In genomic region chr21:32624726-32625125, GRCh38 we compare ENCODE assay signal across 11 cellular contexts. TPM values are rescaled to one million over a fixed set of nuclear protein-coding genes. Genes with fewer than 3 reads are reported as not detected.
DNase-seq lines count a peak whose midpoint lies in the region; ATAC-seq and TF ChIP-seq lines count a peak whose summit lies in the region.
"Had no signal": no experiment of that assay in that cellular context is flagged by ENCODE, and none has a peak within 500 bp of the region (broad histone marks: within the 10 kb centered on the region; RNA-seq: fewer than 3 reads in every experiment).

No MANE protein-coding gene starts in this region.

- H3K36me3 ChIP-seq in psoas muscle (ENCODE audit: insufficient read depth in 1 of 2, low read depth in 1 of 2), result peaks cover 0 to 5% of the 10 kb centered on the region in 2 donors

- H3K27me3 Mint-ChIP-seq in HFFc6 (ENCODE audit: insufficient read depth), result peaks cover 16% of the 10 kb centered on the region

- peaks cover 0 to 4% (median 2%) of the 10 kb centered on the region in 3 donors for H3K27me3 ChIP-seq in psoas muscle (ENCODE audit: insufficient read depth in 3 of 3, low read length in 2 of 3)
- H3K27me3 ChIP-seq: ascending aorta had no signal

- peak overlapping the region; percentile 17; the same call in 1 of the 2 replicates for H3K27ac Mint-ChIP-seq in HFFc6
- H3K27ac Mint-ChIP-seq: immature natural killer cell had no signal

- intact Hi-C loops in psoas muscle (cut with DNase I), result no loop called here
- intact Hi-C loops in posterior vena cava (cut with DNase I), result no loop called here

- H3K9me3 ChIP-seq in psoas muscle, result no peaks in the 10 kb centered on the region
- H3K9me3 ChIP-seq: ascending aorta had no signal

- TF ChIP-seq CTCF in HFFc6 (IDR thresholded peaks at IDR 0.05) (no peak), fibroblast of villous mesenchyme (IDR thresholded peaks at IDR 0.05; ENCODE audit: insufficient read depth, low read depth, low read length) (no peak), psoas muscle (IDR thresholded peaks at IDR 0.05) (no peak)

- peaks cover 34% of the 10 kb centered on the region for H3K4me1 Mint-ChIP-seq in HFFc6 (ENCODE audit: low read depth)

- WGBS in psoas muscle, 3 donors, result 28 to 33% (median 31%) methylated on average over 2 of the region's 2 CpGs

- ATAC-seq in GM18873 (IDR thresholded peaks at IDR 0.05; ENCODE audit: low FRiP score, unreplicated experiment) (peak; percentile 60), GM21360 (IDR thresholded peaks at IDR 0.05; ENCODE audit: unreplicated experiment) (no peak), psoas muscle (no peak)

- H3K9me3 Mint-ChIP-seq in HFFc6, result peaks cover 20% of the 10 kb centered on the region
- H3K9me3 Mint-ChIP-seq: immature natural killer cell had no signal

- H3K4me3 ChIP-seq in fibroblast of villous mesenchyme (ENCODE audit: low read depth, low read length), result no peak overlapping the region
- H3K4me3 ChIP-seq in psoas muscle, result no peak overlapping the region
- H3K4me3 ChIP-seq: ascending aorta had no signal

- H3K4me3 Mint-ChIP-seq in HFFc6, result no peak overlapping the region; the same call in 1 of the 2 replicates
- H3K4me3 Mint-ChIP-seq: immature natural killer cell had no signal

- no peaks in the 10 kb centered on the region for H3K4me1 ChIP-seq in psoas muscle
- H3K4me1 ChIP-seq: ascending aorta had no signal

- DNase-seq in HFFc6 (peak; percentile 41), M059J (ENCODE audit: low read depth) (peak; percentile 97), fibroblast of villous mesenchyme (ENCODE audit: low read depth) (peak; percentile 49), psoas muscle (no peak), posterior vena cava (ENCODE audit: low spot score) (no peak)
- no peak for DNase-seq in activated effector memory CD4-positive, alpha-beta T cell treated with Interleukin-2 at 50 U/mL for 16 hours
- DNase-seq: immature natural killer cell, NCI-H1048 had no signal

- H3K27ac ChIP-seq in psoas muscle, result no peak overlapping the region
- H3K27ac ChIP-seq: ascending aorta had no signal

- peaks cover 5% of the 10 kb centered on the region for H3K36me3 Mint-ChIP-seq in HFFc6 (ENCODE audit: low read depth)

RNA-seq across cellular contexts. Expression of gene CFAP298, which starts 12.5 kb away (rescaled TPM):
- total RNA-seq in HFFc6 (2021; fragmentation: NEBNext Ultra II Directional; extraction: Animal tissue kit (Norgen Biotek cat#: 25700)), result 10 to 100 TPM; 27.5 to 45.5 (median 33.1) TPM
- 75.3 and 77.0 TPM in 2 replicates for total RNA-seq in M059J (2014; rRNA removed; shearing (Covaris generic))
- total RNA-seq in fibroblast of villous mesenchyme, result 12.6 and 20.3 TPM in 2 replicates
- total RNA-seq in psoas muscle, result 10 to 100 TPM; 24.6 to 31.6 (median 26.0) TPM
- 10 to 100 TPM; 35.9 to 64.8 (median 45.6) TPM for polyA plus RNA-seq in psoas muscle
- total RNA-seq in posterior vena cava, result 10 to 100 TPM; 19.8 to 23.1 TPM

RNA-seq across cellular contexts. Expression of gene TCP10L, which starts 39.4 kb away (rescaled TPM):
- total RNA-seq in HFFc6 (2021; fragmentation: NEBNext Ultra II Directional; extraction: Animal tissue kit (Norgen Biotek cat#: 25700)), result under 1 TPM in 1 of 6 experiments, not detected in 5; 0.14 TPM
- total RNA-seq in M059J (2014; rRNA removed; shearing (Covaris generic)), result 0.30 TPM in 1 of 2 replicates, not detected in the other
- total RNA-seq in fibroblast of villous mesenchyme (0.32 TPM in 1 of 2 replicates, not detected in the other), psoas muscle (1 to 10 TPM in 1 of 4 donors, under 1 TPM in 2, not detected in 1; 0.38 to 1.0 (median 0.63) TPM), posterior vena cava (under 1 TPM; 0.48 to 0.83 TPM)
- 1 to 10 TPM in 1 of 3 donors, under 1 TPM in 2; 0.27 to 1.9 (median 0.35) TPM for polyA plus RNA-seq in psoas muscle

Comparison
In these comparisons a context has a peak if more than half of its experiments do, and no peak if none do; other contexts are left out.
1. DNase-seq: peak in HFFc6 (single experiment), M059J (single experiment) and fibroblast of villous mesenchyme (single experiment); none in activated effector memory CD4-positive, alpha-beta T cell treated with Interleukin-2 at 50 U/mL for 16 hours (single experiment), psoas muscle (0 of 2) and posterior vena cava (single experiment).